16 cellular contexts compared by ENCODE assay signal in the genomic region with DNA sequence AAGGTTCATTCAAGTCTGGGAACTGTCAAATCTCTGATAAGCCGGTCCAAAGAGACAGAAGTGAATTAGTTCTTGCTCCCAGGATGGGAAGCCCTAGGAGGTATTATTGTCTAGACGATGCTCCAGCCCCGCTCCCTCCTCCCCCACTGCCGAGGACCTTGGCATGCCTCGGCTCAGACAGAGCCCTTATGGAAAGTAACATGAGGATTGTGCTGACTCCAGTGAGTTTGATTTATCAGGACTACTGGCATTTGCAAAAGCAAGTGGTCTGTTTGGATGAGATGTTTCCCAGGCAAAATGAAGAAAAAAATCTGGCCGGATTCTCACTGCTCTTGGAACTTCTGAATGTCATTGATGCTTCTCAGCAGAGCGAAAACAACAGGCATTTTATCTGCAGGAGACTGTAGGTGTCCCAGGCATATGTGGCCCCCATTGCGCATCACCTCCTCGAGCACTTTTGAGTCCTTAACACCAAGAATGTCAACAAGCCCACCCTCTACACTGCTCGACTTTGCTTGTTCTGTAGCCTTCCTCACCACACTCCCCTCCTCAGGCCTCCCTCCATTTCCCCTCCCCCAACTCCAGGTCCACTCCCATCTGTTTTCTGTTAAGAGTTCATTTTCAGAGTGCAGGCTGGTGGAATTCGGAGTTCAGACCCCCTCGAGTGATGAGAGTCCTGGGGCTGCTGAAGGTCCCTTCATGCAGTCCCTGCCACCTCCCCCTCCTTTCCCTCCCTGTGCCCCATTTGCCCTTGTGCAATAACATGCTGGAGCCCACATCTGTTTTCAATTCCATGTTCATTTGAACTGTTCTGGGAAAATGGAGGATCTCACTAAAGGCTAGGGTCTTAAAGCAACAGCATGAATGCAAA.
A peak's percentile ranks its signal among the peaks of the same experiment; 100 is the strongest.
DNase-seq lines count a peak whose midpoint lies in the region; ATAC-seq and TF ChIP-seq lines count a peak whose summit lies in the region.
"Had no signal": no experiment of that assay in that cellular context is flagged by ENCODE, and none has a peak within 500 bp of the region (broad histone marks: within the 10 kb centered on the region; RNA-seq: fewer than 3 reads in every experiment).

No MANE protein-coding gene starts in this region.

- H3K36me3 Mint-ChIP-seq in HFFc6 (ENCODE audit: low read depth) = no peaks in the 10 kb centered on the region
- H3K36me3 Mint-ChIP-seq: CD4-positive, CD25-positive, alpha-beta regulatory T cell had no signal

- intact Hi-C loops in testis (cut with DNase I; ENCODE audit: low total_unique reads) = no loop called here

- 38 to 45% methylated on average over 12 of the region's 12 CpGs for WGBS in testis, 2 donors

- POLR2A ChIA-PET in HEK293 (lab: Yijun Ruan, JAX) = no interaction called here

- H3K4me3 ChIP-seq in HEK293 (ENCODE audit: low read depth, low read length) (no peak overlapping the region), choroid plexus epithelial cell (ENCODE audit: low read depth, low read length) (no peak overlapping the region), testis (no peak overlapping the region)
- H3K4me3 ChIP-seq: ascending aorta, lower lobe of right lung had no signal

- H3K27me3 ChIP-seq in testis = no peaks in the 10 kb centered on the region
- H3K27me3 ChIP-seq: ascending aorta had no signal

- ATAC-seq in GM19455 (IDR thresholded peaks at IDR 0.05; ENCODE audit: unreplicated experiment) = no peak

- H3K36me3 ChIP-seq in HEK293 (ENCODE audit: control insufficient read depth in 2 of 2, insufficient read depth in 1 of 2, low read length in 2 of 2) (no peaks in the 10 kb centered on the region), testis (ENCODE audit: low read depth, missing control alignments) (no peaks in the 10 kb centered on the region)
- H3K36me3 ChIP-seq: ascending aorta, lower lobe of right lung had no signal

- no peak overlapping the region for H3K27ac Mint-ChIP-seq in HFFc6
- H3K27ac Mint-ChIP-seq: CD4-positive, CD25-positive, alpha-beta regulatory T cell had no signal

- no peaks in the 10 kb centered on the region for H3K9me3 Mint-ChIP-seq in HFFc6
- H3K9me3 Mint-ChIP-seq: CD4-positive, CD25-positive, alpha-beta regulatory T cell had no signal

- DNase-seq in choroid plexus epithelial cell (ENCODE audit: low read depth) (peak; percentile 53), left kidney (ENCODE audit: low read depth, low spot score) (peak; percentile 87), testis (peak; percentile 40), glomerular visceral epithelial cell (ENCODE audit: extremely low spot score) (no peak), NCI-H226 (no peak), HFFc6 (no peak)
- DNase-seq: activated T-cell treated with anti-CD3 and anti-CD28 coated beads, Interleukin-2, amount 50 U/mL, for 1 hour; CD4-positive, CD25-positive, alpha-beta regulatory T cell; effector memory CD4-positive, alpha-beta T cell; lower lobe of right lung; NCI-H2227 treated with DMSO at 0.1 percent for 48 hours; occipital lobe; SW 1271 had no signal

- peaks cover 1% of the 10 kb centered on the region; the same call in 1 of the 2 replicates for H3K27me3 Mint-ChIP-seq in HFFc6 (ENCODE audit: insufficient read depth)

- CTCF ChIA-PET in HEK293 (lab: Yijun Ruan, JAX) = no interaction called here

- no peak for TF ChIP-seq CTCF in HEK293 (tag by site-specific recombination; IDR thresholded peaks at IDR 0.05)
- TF ChIP-seq CTCF in choroid plexus epithelial cell (conservative IDR thresholded peaks at IDR 0.05; ENCODE audit: low read depth, low read length) = no peak
- no peak for TF ChIP-seq CTCF in testis (IDR thresholded peaks at IDR 0.05)
- no peak for TF ChIP-seq CTCF in HFFc6 (IDR thresholded peaks at IDR 0.05)

- peaks cover 27% of the 10 kb centered on the region for H3K4me1 Mint-ChIP-seq in HFFc6 (ENCODE audit: low read depth)
- H3K4me1 Mint-ChIP-seq: CD4-positive, CD25-positive, alpha-beta regulatory T cell had no signal

- H3K4me3 Mint-ChIP-seq in HFFc6 = no peak overlapping the region
- H3K4me3 Mint-ChIP-seq: CD4-positive, CD25-positive, alpha-beta regulatory T cell had no signal

- no peaks in the 10 kb centered on the region for H3K4me1 ChIP-seq in HEK293 (ENCODE audit: control insufficient read depth, insufficient read depth, low read length)
- no peaks in the 10 kb centered on the region for H3K4me1 ChIP-seq in testis
- H3K4me1 ChIP-seq: ascending aorta, lower lobe of right lung had no signal

- H3K27ac ChIP-seq in HEK293 (ENCODE audit: extremely low read depth, low read depth, low read length) (no peak overlapping the region), testis (no peak overlapping the region)
- H3K27ac ChIP-seq: ascending aorta, lower lobe of right lung had no signal

- no peak for TF ChIP-seq POLR2A in testis (IDR thresholded peaks at IDR 0.05)

- H3K9me3 ChIP-seq in HEK293 (ENCODE audit: control insufficient read depth, insufficient read depth, low read depth, low read length) = no peaks in the 10 kb centered on the region
- no peaks in the 10 kb centered on the region for H3K9me3 ChIP-seq in testis
- H3K9me3 ChIP-seq: ascending aorta, lower lobe of right lung had no signal

TF ChIP-seq in HEK293, 187 proteins besides CTCF, POLR2A, EP300 and RAD21:
- TF ChIP-seq, protein P1, sequence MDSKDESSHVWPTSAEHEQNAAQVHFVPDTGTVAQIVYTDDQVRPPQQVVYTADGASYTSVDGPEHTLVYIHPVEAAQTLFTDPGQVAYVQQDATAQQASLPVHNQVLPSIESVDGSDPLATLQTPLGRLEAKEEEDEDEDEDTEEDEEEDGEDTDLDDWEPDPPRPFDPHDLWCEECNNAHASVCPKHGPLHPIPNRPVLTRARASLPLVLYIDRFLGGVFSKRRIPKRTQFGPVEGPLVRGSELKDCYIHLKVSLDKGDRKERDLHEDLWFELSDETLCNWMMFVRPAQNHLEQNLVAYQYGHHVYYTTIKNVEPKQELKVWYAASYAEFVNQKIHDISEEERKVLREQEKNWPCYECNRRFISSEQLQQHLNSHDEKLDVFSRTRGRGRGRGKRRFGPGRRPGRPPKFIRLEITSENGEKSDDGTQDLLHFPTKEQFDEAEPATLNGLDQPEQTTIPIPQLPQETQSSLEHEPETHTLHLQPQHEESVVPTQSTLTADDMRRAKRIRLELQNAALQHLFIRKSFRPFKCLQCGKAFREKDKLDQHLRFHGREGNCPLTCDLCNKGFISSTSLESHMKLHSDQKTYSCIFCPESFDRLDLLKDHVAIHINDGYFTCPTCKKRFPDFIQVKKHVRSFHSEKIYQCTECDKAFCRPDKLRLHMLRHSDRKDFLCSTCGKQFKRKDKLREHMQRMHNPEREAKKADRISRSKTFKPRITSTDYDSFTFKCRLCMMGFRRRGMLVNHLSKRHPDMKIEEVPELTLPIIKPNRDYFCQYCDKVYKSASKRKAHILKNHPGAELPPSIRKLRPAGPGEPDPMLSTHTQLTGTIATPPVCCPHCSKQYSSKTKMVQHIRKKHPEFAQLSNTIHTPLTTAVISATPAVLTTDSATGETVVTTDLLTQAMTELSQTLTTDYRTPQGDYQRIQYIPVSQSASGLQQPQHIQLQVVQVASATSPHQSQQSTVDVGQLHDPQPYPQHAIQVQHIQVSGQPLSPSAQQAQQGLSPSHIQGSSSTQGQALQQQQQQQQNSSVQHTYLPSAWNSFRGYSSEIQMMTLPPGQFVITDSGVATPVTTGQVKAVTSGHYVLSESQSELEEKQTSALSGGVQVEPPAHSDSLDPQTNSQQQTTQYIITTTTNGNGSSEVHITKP (tag by site-specific recombination; IDR thresholded peaks at IDR 0.05) = peak; percentile 60
- TF ChIP-seq, protein P2, sequence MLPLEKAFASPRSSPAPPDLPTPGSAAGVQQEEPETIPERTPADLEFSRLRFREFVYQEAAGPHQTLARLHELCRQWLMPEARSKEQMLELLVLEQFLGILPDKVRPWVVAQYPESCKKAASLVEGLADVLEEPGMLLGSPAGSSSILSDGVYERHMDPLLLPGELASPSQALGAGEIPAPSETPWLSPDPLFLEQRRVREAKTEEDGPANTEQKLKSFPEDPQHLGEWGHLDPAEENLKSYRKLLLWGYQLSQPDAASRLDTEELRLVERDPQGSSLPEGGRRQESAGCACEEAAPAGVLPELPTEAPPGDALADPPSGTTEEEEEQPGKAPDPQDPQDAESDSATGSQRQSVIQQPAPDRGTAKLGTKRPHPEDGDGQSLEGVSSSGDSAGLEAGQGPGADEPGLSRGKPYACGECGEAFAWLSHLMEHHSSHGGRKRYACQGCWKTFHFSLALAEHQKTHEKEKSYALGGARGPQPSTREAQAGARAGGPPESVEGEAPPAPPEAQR (tag by site-specific recombination; IDR thresholded peaks at IDR 0.05) = no peak

Comparison
In these comparisons a context has a peak if more than half of its experiments do, and no peak if none do; other contexts are left out.
1. DNase-seq: peak in choroid plexus epithelial cell (single experiment), left kidney (single experiment) and testis (single experiment); none in glomerular visceral epithelial cell (single experiment), NCI-H226 (single experiment) and HFFc6 (single experiment).